Comparison of ENCODE assay signal across 1 cellular context in genomic region chr3:123026551-123027291, GRCh38.
TF ChIP-seq lines count a peak whose summit lies in the region.

No MANE protein-coding gene starts in this region.

TF ChIP-seq in H1, 55 proteins besides CTCF, POLR2A, EP300 and RAD21 (continued from another document):
- TF ChIP-seq TCF12 (IDR thresholded peaks at IDR 0.05; ENCODE audit: low read depth, low read length) (0 out of 2 replicates have a peak, but pooled peaks have one; percentile 9), CTBP2 (IDR thresholded peaks at IDR 0.05; ENCODE audit: borderline replicate concordance, insufficient read depth, insufficient read length, low read length) (peak; percentile 90), EGR1 (IDR thresholded peaks at IDR 0.05; ENCODE audit: borderline replicate concordance, low read depth, low read length) (peak; percentile 91), SUZ12 (IDR thresholded peaks at IDR 0.05; ENCODE audit: low read length) (peak; percentile 48; the same call in 1 of the 2 replicates), KDM1A (IDR thresholded peaks at IDR 0.05; ENCODE audit: borderline replicate concordance, low read length) (no peak), YY1 (IDR thresholded peaks at IDR 0.05; ENCODE audit: low read depth, low read length) (no peak), CREB1 (IDR thresholded peaks at IDR 0.05) (0 out of 2 replicates have a peak, but pooled peaks have one; percentile 6), PHF8 (conservative IDR thresholded peaks at IDR 0.05; ENCODE audit: low read depth, low read length) (peak; percentile 58), KDM5A (IDR thresholded peaks at IDR 0.05; ENCODE audit: low read length) (no peak), SIRT6 (IDR thresholded peaks at IDR 0.05; ENCODE audit: low read length) (no peak), POLR2AphosphoS5 (IDR thresholded peaks at IDR 0.05; ENCODE audit: low read depth, low read length) (no peak), MAFK (IDR thresholded peaks at IDR 0.05; ENCODE audit: low read depth, low read length) (no peak), KDM4A (IDR thresholded peaks at IDR 0.05; ENCODE audit: low read depth, low read length, severe bottlenecking) (peak; percentile 97), E2F6 (IDR thresholded peaks at IDR 0.05) (peak; percentile 63), RBBP5 (IDR thresholded peaks at IDR 0.05; ENCODE audit: borderline replicate concordance, low read depth, low read length) (peak; percentile 94), SRF (IDR thresholded peaks at IDR 0.05; ENCODE audit: low read depth, low read length) (no peak), SAP30 (IDR thresholded peaks at IDR 0.05; ENCODE audit: insufficient read depth, insufficient replicate concordance, low read length) (peak; percentile 53), ZNF274 (IDR thresholded peaks at IDR 0.05; ENCODE audit: borderline replicate concordance, extremely low read depth, low read length) (no peak), EZH2 (IDR thresholded peaks at IDR 0.05; ENCODE audit: low read depth, low read length, severe bottlenecking) (no peak), RNF2 (IDR thresholded peaks at IDR 0.05; ENCODE audit: borderline replicate concordance, low read depth, low read length, missing control alignments, poor library complexity, severe bottlenecking) (no peak), SIN3A (conservative IDR thresholded peaks at IDR 0.05 in 1 of 2, IDR thresholded peaks at IDR 0.05 in 1 of 2; ENCODE audit: low read depth in 1 of 2, low read length in 2 of 2) (0 out of 4 replicates have a peak, but pooled peaks have one; percentile 5 to 11), TEAD4 (IDR thresholded peaks at IDR 0.05; ENCODE audit: low read depth, low read length) (no peak)
- TF ChIP-seq, protein P1, sequence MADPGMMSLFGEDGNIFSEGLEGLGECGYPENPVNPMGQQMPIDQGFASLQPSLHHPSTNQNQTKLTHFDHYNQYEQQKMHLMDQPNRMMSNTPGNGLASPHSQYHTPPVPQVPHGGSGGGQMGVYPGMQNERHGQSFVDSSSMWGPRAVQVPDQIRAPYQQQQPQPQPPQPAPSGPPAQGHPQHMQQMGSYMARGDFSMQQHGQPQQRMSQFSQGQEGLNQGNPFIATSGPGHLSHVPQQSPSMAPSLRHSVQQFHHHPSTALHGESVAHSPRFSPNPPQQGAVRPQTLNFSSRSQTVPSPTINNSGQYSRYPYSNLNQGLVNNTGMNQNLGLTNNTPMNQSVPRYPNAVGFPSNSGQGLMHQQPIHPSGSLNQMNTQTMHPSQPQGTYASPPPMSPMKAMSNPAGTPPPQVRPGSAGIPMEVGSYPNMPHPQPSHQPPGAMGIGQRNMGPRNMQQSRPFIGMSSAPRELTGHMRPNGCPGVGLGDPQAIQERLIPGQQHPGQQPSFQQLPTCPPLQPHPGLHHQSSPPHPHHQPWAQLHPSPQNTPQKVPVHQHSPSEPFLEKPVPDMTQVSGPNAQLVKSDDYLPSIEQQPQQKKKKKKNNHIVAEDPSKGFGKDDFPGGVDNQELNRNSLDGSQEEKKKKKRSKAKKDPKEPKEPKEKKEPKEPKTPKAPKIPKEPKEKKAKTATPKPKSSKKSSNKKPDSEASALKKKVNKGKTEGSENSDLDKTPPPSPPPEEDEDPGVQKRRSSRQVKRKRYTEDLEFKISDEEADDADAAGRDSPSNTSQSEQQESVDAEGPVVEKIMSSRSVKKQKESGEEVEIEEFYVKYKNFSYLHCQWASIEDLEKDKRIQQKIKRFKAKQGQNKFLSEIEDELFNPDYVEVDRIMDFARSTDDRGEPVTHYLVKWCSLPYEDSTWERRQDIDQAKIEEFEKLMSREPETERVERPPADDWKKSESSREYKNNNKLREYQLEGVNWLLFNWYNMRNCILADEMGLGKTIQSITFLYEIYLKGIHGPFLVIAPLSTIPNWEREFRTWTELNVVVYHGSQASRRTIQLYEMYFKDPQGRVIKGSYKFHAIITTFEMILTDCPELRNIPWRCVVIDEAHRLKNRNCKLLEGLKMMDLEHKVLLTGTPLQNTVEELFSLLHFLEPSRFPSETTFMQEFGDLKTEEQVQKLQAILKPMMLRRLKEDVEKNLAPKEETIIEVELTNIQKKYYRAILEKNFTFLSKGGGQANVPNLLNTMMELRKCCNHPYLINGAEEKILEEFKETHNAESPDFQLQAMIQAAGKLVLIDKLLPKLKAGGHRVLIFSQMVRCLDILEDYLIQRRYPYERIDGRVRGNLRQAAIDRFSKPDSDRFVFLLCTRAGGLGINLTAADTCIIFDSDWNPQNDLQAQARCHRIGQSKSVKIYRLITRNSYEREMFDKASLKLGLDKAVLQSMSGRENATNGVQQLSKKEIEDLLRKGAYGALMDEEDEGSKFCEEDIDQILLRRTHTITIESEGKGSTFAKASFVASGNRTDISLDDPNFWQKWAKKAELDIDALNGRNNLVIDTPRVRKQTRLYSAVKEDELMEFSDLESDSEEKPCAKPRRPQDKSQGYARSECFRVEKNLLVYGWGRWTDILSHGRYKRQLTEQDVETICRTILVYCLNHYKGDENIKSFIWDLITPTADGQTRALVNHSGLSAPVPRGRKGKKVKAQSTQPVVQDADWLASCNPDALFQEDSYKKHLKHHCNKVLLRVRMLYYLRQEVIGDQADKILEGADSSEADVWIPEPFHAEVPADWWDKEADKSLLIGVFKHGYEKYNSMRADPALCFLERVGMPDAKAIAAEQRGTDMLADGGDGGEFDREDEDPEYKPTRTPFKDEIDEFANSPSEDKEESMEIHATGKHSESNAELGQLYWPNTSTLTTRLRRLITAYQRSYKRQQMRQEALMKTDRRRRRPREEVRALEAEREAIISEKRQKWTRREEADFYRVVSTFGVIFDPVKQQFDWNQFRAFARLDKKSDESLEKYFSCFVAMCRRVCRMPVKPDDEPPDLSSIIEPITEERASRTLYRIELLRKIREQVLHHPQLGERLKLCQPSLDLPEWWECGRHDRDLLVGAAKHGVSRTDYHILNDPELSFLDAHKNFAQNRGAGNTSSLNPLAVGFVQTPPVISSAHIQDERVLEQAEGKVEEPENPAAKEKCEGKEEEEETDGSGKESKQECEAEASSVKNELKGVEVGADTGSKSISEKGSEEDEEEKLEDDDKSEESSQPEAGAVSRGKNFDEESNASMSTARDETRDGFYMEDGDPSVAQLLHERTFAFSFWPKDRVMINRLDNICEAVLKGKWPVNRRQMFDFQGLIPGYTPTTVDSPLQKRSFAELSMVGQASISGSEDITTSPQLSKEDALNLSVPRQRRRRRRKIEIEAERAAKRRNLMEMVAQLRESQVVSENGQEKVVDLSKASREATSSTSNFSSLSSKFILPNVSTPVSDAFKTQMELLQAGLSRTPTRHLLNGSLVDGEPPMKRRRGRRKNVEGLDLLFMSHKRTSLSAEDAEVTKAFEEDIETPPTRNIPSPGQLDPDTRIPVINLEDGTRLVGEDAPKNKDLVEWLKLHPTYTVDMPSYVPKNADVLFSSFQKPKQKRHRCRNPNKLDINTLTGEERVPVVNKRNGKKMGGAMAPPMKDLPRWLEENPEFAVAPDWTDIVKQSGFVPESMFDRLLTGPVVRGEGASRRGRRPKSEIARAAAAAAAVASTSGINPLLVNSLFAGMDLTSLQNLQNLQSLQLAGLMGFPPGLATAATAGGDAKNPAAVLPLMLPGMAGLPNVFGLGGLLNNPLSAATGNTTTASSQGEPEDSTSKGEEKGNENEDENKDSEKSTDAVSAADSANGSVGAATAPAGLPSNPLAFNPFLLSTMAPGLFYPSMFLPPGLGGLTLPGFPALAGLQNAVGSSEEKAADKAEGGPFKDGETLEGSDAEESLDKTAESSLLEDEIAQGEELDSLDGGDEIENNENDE (IDR thresholded peaks at IDR 0.05; ENCODE audit: insufficient replicate concordance, low read length) = no peak
- TF ChIP-seq, protein P2, sequence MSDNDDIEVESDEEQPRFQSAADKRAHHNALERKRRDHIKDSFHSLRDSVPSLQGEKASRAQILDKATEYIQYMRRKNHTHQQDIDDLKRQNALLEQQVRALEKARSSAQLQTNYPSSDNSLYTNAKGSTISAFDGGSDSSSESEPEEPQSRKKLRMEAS (IDR thresholded peaks at IDR 0.05) = peak; percentile 43; the same call in 1 of the 2 replicates
